In genomic region chr9:88537743-88538055, GRCh38 we compare ENCODE assay signal across 10 cellular contexts. TPM values are rescaled to one million over a fixed set of nuclear protein-coding genes. Genes with fewer than 3 reads are reported as not detected.
A peak's percentile ranks its signal among the peaks of the same experiment; 100 is the strongest.
DNase-seq lines count a peak whose midpoint lies in the region; ATAC-seq and TF ChIP-seq lines count a peak whose summit lies in the region.
"Had no signal": no experiment of that assay in that cellular context is flagged by ENCODE, and none has a peak within 500 bp of the region (broad histone marks: within the 10 kb centered on the region; RNA-seq: fewer than 3 reads in every experiment).

No MANE protein-coding gene starts in this region.

- no peak overlapping the region for H3K4me3 ChIP-seq in left ventricle myocardium inferior
- peak overlapping the region; percentile 73 for H3K4me3 ChIP-seq in skeletal muscle satellite cell (ENCODE audit: low read length)
- H3K4me3 ChIP-seq: HAP-1 had no signal

- DNase-seq in Ammon's horn (ENCODE audit: low spot score), result peak; percentile 92
- peak; percentile 22 for DNase-seq in HT-29 (ENCODE audit: low spot score)
- DNase-seq in activated naive CD8-positive, alpha-beta T cell treated with anti-CD3 and anti-CD28 coated beads, Interleukin-2, amount 50 U/mL, for 24 hours, result peak; percentile 5
- peak; percentile 32 for DNase-seq in left ventricle myocardium inferior
- DNase-seq in left lobe of liver (ENCODE audit: low spot score), result no peak
- DNase-seq in effector CD4-positive, alpha-beta T cell, result no peak
- DNase-seq: activated T-cell treated with anti-CD3 and anti-CD28 coated beads, Interleukin-2, amount 50 U/mL, for 4 hours had no signal

- H3K27ac ChIP-seq in left ventricle myocardium inferior (replicated peaks), result no peak overlapping the region

- no peaks in the 10 kb centered on the region for H3K36me3 ChIP-seq in left ventricle myocardium inferior
- H3K36me3 ChIP-seq in skeletal muscle satellite cell (ENCODE audit: insufficient read depth, low read length), result no peaks in the 10 kb centered on the region
- H3K36me3 ChIP-seq: HAP-1 had no signal

- peak; percentile 26 for ATAC-seq in activated naive CD8-positive, alpha-beta T cell treated with anti-CD3 and anti-CD28 coated beads, Interleukin-2, amount 50 U/mL, for 24 hours
- ATAC-seq in GM21717 (IDR thresholded peaks at IDR 0.05; ENCODE audit: unreplicated experiment), result no peak
- no peak for ATAC-seq in left lobe of liver

- no peak overlapping the region for H3K9ac ChIP-seq in skeletal muscle satellite cell (ENCODE audit: low read depth, low read length)

- H3K27ac Mint-ChIP-seq in activated naive CD8-positive, alpha-beta T cell treated with anti-CD3 and anti-CD28 coated beads, Interleukin-2, amount 50 U/mL, for 24 hours, result no peak overlapping the region

- H3K9me3 ChIP-seq in left ventricle myocardium inferior (replicated peaks) (no peaks in the 10 kb centered on the region), skeletal muscle satellite cell (replicated peaks; ENCODE audit: low read length) (no peaks in the 10 kb centered on the region)
- H3K9me3 ChIP-seq: HAP-1 had no signal

- H3K27me3 ChIP-seq in left ventricle myocardium inferior (ENCODE audit: low read depth) (peaks cover 77% of the 10 kb centered on the region), skeletal muscle satellite cell (ENCODE audit: control insufficient read depth, insufficient read depth, low read length) (no peaks in the 10 kb centered on the region)

- peak overlapping the region; percentile 86 for H3K4me2 ChIP-seq in skeletal muscle satellite cell (ENCODE audit: low read length)

- H3K4me1 ChIP-seq in left ventricle myocardium inferior (peaks cover 19% of the 10 kb centered on the region), skeletal muscle satellite cell (ENCODE audit: control insufficient read depth, insufficient read depth, low read length) (peaks cover 38% of the 10 kb centered on the region)

- no peak overlapping the region for H3K4me3 Mint-ChIP-seq in activated naive CD8-positive, alpha-beta T cell treated with anti-CD3 and anti-CD28 coated beads, Interleukin-2, amount 50 U/mL, for 24 hours
- H3K4me3 Mint-ChIP-seq: activated T-cell treated with anti-CD3 and anti-CD28 coated beads, Interleukin-2, amount 50 U/mL, for 4 hours had no signal

- intact Hi-C loops in left ventricle myocardium inferior (cut with micrococcal nuclease), result no loop called here

- peaks cover 3% of the 10 kb centered on the region for H3K9me3 Mint-ChIP-seq in activated naive CD8-positive, alpha-beta T cell treated with anti-CD3 and anti-CD28 coated beads, Interleukin-2, amount 50 U/mL, for 24 hours
- H3K9me3 Mint-ChIP-seq: activated T-cell treated with anti-CD3 and anti-CD28 coated beads, Interleukin-2, amount 50 U/mL, for 4 hours had no signal

- H3K27me3 Mint-ChIP-seq in activated naive CD8-positive, alpha-beta T cell treated with anti-CD3 and anti-CD28 coated beads, Interleukin-2, amount 50 U/mL, for 24 hours, result peaks cover 49% of the 10 kb centered on the region

- peaks cover 18% of the 10 kb centered on the region for H3K4me1 Mint-ChIP-seq in activated naive CD8-positive, alpha-beta T cell treated with anti-CD3 and anti-CD28 coated beads, Interleukin-2, amount 50 U/mL, for 24 hours

- TF ChIP-seq CTCF in left ventricle myocardium inferior (IDR thresholded peaks at IDR 0.05; ENCODE audit: borderline replicate concordance), result no peak

- no peaks in the 10 kb centered on the region for H3K36me3 Mint-ChIP-seq in activated naive CD8-positive, alpha-beta T cell treated with anti-CD3 and anti-CD28 coated beads, Interleukin-2, amount 50 U/mL, for 24 hours (ENCODE audit: low read depth)

RNA-seq across cellular contexts. Expression of gene NXNL2, which starts 2.7 kb away (rescaled TPM):
- total RNA-seq in HT-29 (2014; rRNA removed; shearing (Covaris generic)), result not detected in 2 replicates
- total RNA-seq in left ventricle myocardium inferior (0.30 TPM), left lobe of liver (not detected)
- not detected in 2 replicates for total RNA-seq in skeletal muscle satellite cell (2012; rRNA removed)
- total RNA-seq: activated T-cell treated with anti-CD3 and anti-CD28 coated beads, Interleukin-2, amount 50 U/mL, for 4 hours had no signal

Comparison
In these comparisons a context has a peak if more than half of its experiments do, and no peak if none do; other contexts are left out.
1. DNase-seq: peak in Ammon's horn (single experiment), HT-29 (single experiment), activated naive CD8-positive, alpha-beta T cell treated with anti-CD3 and anti-CD28 coated beads, Interleukin-2, amount 50 U/mL, for 24 hours (single experiment) and left ventricle myocardium inferior (single experiment); none in left lobe of liver (single experiment) and effector CD4-positive, alpha-beta T cell (single experiment).